21 cellular contexts compared by ENCODE assay signal in the genomic region with DNA sequence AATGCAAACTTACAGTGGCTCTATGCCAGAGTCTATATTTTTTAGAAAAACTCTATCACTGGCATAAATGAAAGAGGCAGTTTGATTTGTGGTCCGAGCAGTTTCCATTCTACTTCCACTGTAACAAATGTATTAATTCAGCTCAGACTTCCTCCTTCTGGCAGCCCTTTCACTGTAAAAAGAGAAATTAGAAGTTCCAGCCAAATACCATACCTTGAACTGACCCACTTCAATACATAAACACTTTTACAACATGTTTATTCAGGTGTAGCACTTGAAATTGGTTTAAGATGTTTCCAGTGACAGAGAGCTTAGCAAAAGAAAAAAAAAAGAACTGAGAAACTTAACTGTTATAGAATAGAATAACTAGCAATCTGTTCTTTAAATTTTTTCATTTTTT.
"Had no signal": no experiment of that assay in that cellular context is flagged by ENCODE, and none has a peak within 500 bp of the region (broad histone marks: within the 10 kb centered on the region; RNA-seq: fewer than 3 reads in every experiment).

No MANE protein-coding gene starts in this region.

- H3K4me1 ChIP-seq: colonic mucosa, heart left ventricle, left ventricle myocardium inferior, pancreas had no signal

- H3K4me1 Mint-ChIP-seq: endodermal cell, memory B cell, naive B cell had no signal

- H3K4me2 ChIP-seq: smooth muscle cell had no signal

- H3K36me3 Mint-ChIP-seq: memory B cell, naive B cell had no signal

- H3K27me3 ChIP-seq: colonic mucosa, heart left ventricle, pancreas had no signal

- H3K9me3 Mint-ChIP-seq: endodermal cell, nephron had no signal

- H3K4me3 ChIP-seq: colonic mucosa, heart left ventricle, left ventricle myocardium inferior, lower lobe of right lung, pancreas, smooth muscle cell had no signal

- H3K9me3 ChIP-seq: colonic mucosa, heart left ventricle, left ventricle myocardium inferior, lower lobe of right lung, pancreas had no signal

- DNase-seq: colonic mucosa; dermis blood vessel endothelial cell; endodermal cell; erythroblast; foreskin melanocyte; heart left ventricle; hypothalamus; kidney glomerular epithelial cell; left ventricle myocardium inferior; lower lobe of right lung; naive B cell; occipital lobe; pancreas; right cardiac atrium; stimulated activated CD4-positive, alpha-beta T cell treated with anti-CD3 and anti-CD28 coated beads, Interleukin-2, amount 100 ng/mL, for 48 hours; stimulated activated naive CD4-positive, alpha-beta T cell treated with Interleukin-2 at 50 U/mL for 16 hours; trophoblast cell had no signal

- H3K27me3 Mint-ChIP-seq: memory B cell, naive B cell, progenitor cell of endocrine pancreas had no signal

- ATAC-seq: heart left ventricle, right cardiac atrium had no signal

- H3K36me3 ChIP-seq: colonic mucosa, heart left ventricle, left ventricle myocardium inferior, lower lobe of right lung, pancreas had no signal

- H3K4me3 Mint-ChIP-seq: endodermal cell, memory B cell, naive B cell, nephron had no signal

- H3K27ac ChIP-seq: colonic mucosa, heart left ventricle, left ventricle myocardium inferior, lower lobe of right lung, pancreas had no signal

- H3K27ac Mint-ChIP-seq: endodermal cell, memory B cell, naive B cell, progenitor cell of endocrine pancreas had no signal
